ENCODE assay signal across 16 cellular contexts in genomic region chr3:115052906-115053305, GRCh38.
"Had no signal": no experiment of that assay in that cellular context is flagged by ENCODE, and none has a peak within 500 bp of the region (broad histone marks: within the 10 kb centered on the region; RNA-seq: fewer than 3 reads in every experiment).

No MANE protein-coding gene starts in this region.

- DNase-seq: activated CD4-positive, alpha-beta T cell treated with anti-CD3 and anti-CD28 coated beads for 48 hours; activated CD8-positive, alpha-beta memory T cell treated with anti-CD3 and anti-CD28 coated beads, Interleukin-2, amount 50 U/mL, for 48 hours; activated CD8-positive, alpha-beta T cell treated with anti-CD3 and anti-CD28 coated beads, Interleukin-2, amount 10 ng/mL, durations not matched to agents 7 days and 5 days; activated naive CD4-positive, alpha-beta T cell; effector memory CD8-positive, alpha-beta T cell; erythroblast; immature natural killer cell; lower lobe of right lung; naive thymus-derived CD4-positive, alpha-beta T cell; small intestine; T-helper 17 cell; thyroid gland had no signal

- H3K4me1 Mint-ChIP-seq: WTC11 had no signal

- H3K4me3 ChIP-seq: lower lobe of right lung, right atrium auricular region, thyroid gland had no signal

- H3K36me3 Mint-ChIP-seq: WTC11 had no signal

- H3K36me3 ChIP-seq: lower lobe of right lung, neutrophil, right atrium auricular region, thyroid gland had no signal

- ATAC-seq: activated CD8-positive, alpha-beta T cell treated with anti-CD3 and anti-CD28 coated beads, Interleukin-2, amount 10 ng/mL, durations not matched to agents 7 days and 5 days; effector memory CD8-positive, alpha-beta T cell; lower lobe of right lung; naive thymus-derived CD4-positive, alpha-beta T cell; T-helper 17 cell; WTC11 had no signal

- H3K27ac ChIP-seq: lower lobe of right lung, neutrophil, right atrium auricular region, thyroid gland had no signal

- H3K27ac Mint-ChIP-seq: activated CD8-positive, alpha-beta T cell treated with anti-CD3 and anti-CD28 coated beads, Interleukin-2, amount 10 ng/mL, durations not matched to agents 7 days and 5 days; T-helper 17 cell; WTC11 had no signal

- H3K9me3 Mint-ChIP-seq: central memory CD8-positive, alpha-beta T cell; effector memory CD8-positive, alpha-beta T cell; immature natural killer cell; WTC11 had no signal

- H3K4me1 ChIP-seq: lower lobe of right lung, right atrium auricular region, thyroid gland had no signal

- H3K27me3 ChIP-seq: neutrophil, right atrium auricular region, thyroid gland had no signal

- H3K9me3 ChIP-seq: lower lobe of right lung, neutrophil, right atrium auricular region, thyroid gland had no signal

- FAIRE-seq: small intestine had no signal

- H3K27me3 Mint-ChIP-seq: central memory CD8-positive, alpha-beta T cell; effector memory CD8-positive, alpha-beta T cell; naive thymus-derived CD4-positive, alpha-beta T cell; T-helper 17 cell had no signal

- H3K4me3 Mint-ChIP-seq: activated CD8-positive, alpha-beta T cell treated with anti-CD3 and anti-CD28 coated beads, Interleukin-2, amount 10 ng/mL, durations not matched to agents 7 days and 5 days; central memory CD8-positive, alpha-beta T cell; effector memory CD8-positive, alpha-beta T cell; immature natural killer cell; naive thymus-derived CD4-positive, alpha-beta T cell; T-helper 17 cell; WTC11 had no signal
